In genomic region chr1:42958488-42959317, GRCh38 we compare ENCODE assay signal across 8 cellular contexts. TPM values are rescaled to one million over a fixed set of nuclear protein-coding genes. Genes with fewer than 3 reads are reported as not detected.
A peak's percentile ranks its signal among the peaks of the same experiment; 100 is the strongest.
DNase-seq lines count a peak whose midpoint lies in the region; FAIRE-seq and TF ChIP-seq lines count a peak whose summit lies in the region.

Gene SLC2A1 (minus strand): TSS chr1:42958868. CDS start chr1:42958651, 217 bp downstream.

- H3K27me3 ChIP-seq in MM.1S (replicated peaks; ENCODE audit: insufficient read depth, low read length) (0 out of 2 replicates have a peak, but pooled peaks cover 3% of the 10 kb centered on the region), SJCRH30 (no peaks in the 10 kb centered on the region), neutrophil (peaks cover 75% of the 10 kb centered on the region)

- FAIRE-seq in frontal cortex (lab: Jason Lieb, UNC) = no peak

- H3K9ac ChIP-seq in MM.1S (ENCODE audit: low read length) = peak within 1 kb of the TSS; percentile 68

- H3K9me2 ChIP-seq in MM.1S (replicated peaks; ENCODE audit: insufficient read depth, low read length) = no peaks in the 10 kb centered on the region

- no peak for TF ChIP-seq CTCF in MM.1S (IDR thresholded peaks at IDR 0.05; ENCODE audit: low read length)
- TF ChIP-seq CTCF in neutrophil (IDR thresholded peaks at IDR 0.05) = no peak
- no peak for TF ChIP-seq CTCF in subcutaneous adipose tissue (IDR thresholded peaks at IDR 0.05; ENCODE audit: low read depth)

- H3K4me3 ChIP-seq in MM.1S (ENCODE audit: low read length) (peak within 1 kb of the TSS; percentile 75), SJCRH30 (peak within 1 kb of the TSS; percentile 95), neutrophil (ENCODE audit: low read depth in 1 of 2, low read length in 1 of 2) (peak within 1 kb of the TSS; percentile 69 to 85)

- H3K36me3 ChIP-seq in MM.1S (replicated peaks; ENCODE audit: insufficient read depth, low read length) = no peaks in the 10 kb centered on the region
- no peaks in the 10 kb centered on the region for H3K36me3 ChIP-seq in SJCRH30
- H3K36me3 ChIP-seq in neutrophil = no peaks in the 10 kb centered on the region

- H3K4me2 ChIP-seq in MM.1S (ENCODE audit: low read depth, low read length) = peak within 1 kb of the TSS; percentile 82

- in situ Hi-C loops in G401 (cut with HindIII; ENCODE audit: low sequenced_read_pairs) = no loop called here

- H3K9me3 ChIP-seq in MM.1S (replicated peaks; ENCODE audit: insufficient read depth, low read length) = no peaks in the 10 kb centered on the region
- no peaks in the 10 kb centered on the region for H3K9me3 ChIP-seq in SJCRH30 (replicated peaks)
- no peaks in the 10 kb centered on the region for H3K9me3 ChIP-seq in neutrophil

- H3F3A ChIP-seq in MM.1S (ENCODE audit: insufficient read depth, low read length) = 0 out of 2 replicates have a peak, but pooled peaks cover 5% of the 10 kb centered on the region

- H3K27ac ChIP-seq in MM.1S (ENCODE audit: low read length) (peak within 1 kb of the TSS; percentile 59; the same call in 1 of the 2 replicates), SJCRH30 (peak within 1 kb of the TSS; percentile 63), neutrophil (no peak within 1 kb of the TSS)

- peak; percentile 93 for DNase-seq in G401 (ENCODE audit: low spot score)
- DNase-seq in HCEC 1CT = peak; percentile 95
- DNase-seq in MM.1S = peak; percentile 94
- peak; percentile 95 to 96 for DNase-seq in SJCRH30
- DNase-seq in activated gamma-delta T cell treated with anti-CD3 and anti-CD28 coated beads, Interleukin-2, amount 50 U/mL, for 16 hours (ENCODE audit: low read depth) = peak; percentile 95
- DNase-seq in frontal cortex (ENCODE audit: low spot score in 2 of 2) = peak; percentile 95 to 96

- H3K4me1 ChIP-seq in MM.1S (ENCODE audit: low read length) (0 out of 2 replicates have a peak, but pooled peaks cover 7% of the 10 kb centered on the region), SJCRH30 (peaks cover 24% of the 10 kb centered on the region), neutrophil (ENCODE audit: control insufficient read depth in 1 of 2, insufficient read depth in 1 of 2, low read depth in 1 of 2, low read length in 1 of 2) (peaks cover 28 to 33% of the 10 kb centered on the region in 2 experiments)

- peaks cover 41% of the 10 kb centered on the region for H3K79me2 ChIP-seq in MM.1S (ENCODE audit: low read length)

- H4K20me1 ChIP-seq in MM.1S (ENCODE audit: insufficient read depth, low read length) = no peaks in the 10 kb centered on the region

- H2AFZ ChIP-seq in MM.1S (ENCODE audit: low read length) = peak within 1 kb of the TSS; percentile 79

RNA-seq across cellular contexts. Expression of gene SLC2A1, which starts in this region (rescaled TPM):
- total RNA-seq in G401 (2014; rRNA removed; shearing (Covaris generic)) = 51.9 and 70.1 TPM in 2 replicates
- 64.8 and 73.2 TPM in 2 replicates for total RNA-seq in SJCRH30 (2014; rRNA removed; shearing (Covaris generic))
- total RNA-seq in frontal cortex (28.1 TPM), subcutaneous adipose tissue (10 to 100 TPM; 10.0 to 24.1 (median 20.6) TPM)
